Comparison of ENCODE assay signal across 1 cellular context in genomic region chr7:149625339-149625946, GRCh38.
TF ChIP-seq lines count a peak whose summit lies in the region.

No MANE protein-coding gene starts in this region.

TF ChIP-seq in K562, 482 proteins besides CTCF, POLR2A, EP300 and RAD21 (continued from another document and continues in another):
- TF ChIP-seq, protein P1, sequence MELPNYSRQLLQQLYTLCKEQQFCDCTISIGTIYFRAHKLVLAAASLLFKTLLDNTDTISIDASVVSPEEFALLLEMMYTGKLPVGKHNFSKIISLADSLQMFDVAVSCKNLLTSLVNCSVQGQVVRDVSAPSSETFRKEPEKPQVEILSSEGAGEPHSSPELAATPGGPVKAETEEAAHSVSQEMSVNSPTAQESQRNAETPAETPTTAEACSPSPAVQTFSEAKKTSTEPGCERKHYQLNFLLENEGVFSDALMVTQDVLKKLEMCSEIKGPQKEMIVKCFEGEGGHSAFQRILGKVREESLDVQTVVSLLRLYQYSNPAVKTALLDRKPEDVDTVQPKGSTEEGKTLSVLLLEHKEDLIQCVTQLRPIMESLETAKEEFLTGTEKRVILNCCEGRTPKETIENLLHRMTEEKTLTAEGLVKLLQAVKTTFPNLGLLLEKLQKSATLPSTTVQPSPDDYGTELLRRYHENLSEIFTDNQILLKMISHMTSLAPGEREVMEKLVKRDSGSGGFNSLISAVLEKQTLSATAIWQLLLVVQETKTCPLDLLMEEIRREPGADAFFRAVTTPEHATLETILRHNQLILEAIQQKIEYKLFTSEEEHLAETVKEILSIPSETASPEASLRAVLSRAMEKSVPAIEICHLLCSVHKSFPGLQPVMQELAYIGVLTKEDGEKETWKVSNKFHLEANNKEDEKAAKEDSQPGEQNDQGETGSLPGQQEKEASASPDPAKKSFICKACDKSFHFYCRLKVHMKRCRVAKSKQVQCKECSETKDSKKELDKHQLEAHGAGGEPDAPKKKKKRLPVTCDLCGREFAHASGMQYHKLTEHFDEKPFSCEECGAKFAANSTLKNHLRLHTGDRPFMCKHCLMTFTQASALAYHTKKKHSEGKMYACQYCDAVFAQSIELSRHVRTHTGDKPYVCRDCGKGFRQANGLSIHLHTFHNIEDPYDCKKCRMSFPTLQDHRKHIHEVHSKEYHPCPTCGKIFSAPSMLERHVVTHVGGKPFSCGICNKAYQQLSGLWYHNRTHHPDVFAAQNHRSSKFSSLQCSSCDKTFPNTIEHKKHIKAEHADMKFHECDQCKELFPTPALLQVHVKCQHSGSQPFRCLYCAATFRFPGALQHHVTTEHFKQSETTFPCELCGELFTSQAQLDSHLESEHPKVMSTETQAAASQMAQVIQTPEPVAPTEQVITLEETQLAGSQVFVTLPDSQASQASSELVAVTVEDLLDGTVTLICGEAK (IDR thresholded peaks at IDR 0.05), result 0 out of 2 replicates have a peak, but pooled peaks have one; percentile 42
- TF ChIP-seq, protein P1 (CRISPR knock-in tag; IDR thresholded peaks at IDR 0.05), result no peak
- TF ChIP-seq STAT6 (CRISPR knock-in tag; IDR thresholded peaks at IDR 0.05), result peak; percentile 51; the same call in 1 of the 2 replicates
- TF ChIP-seq, protein P2, sequence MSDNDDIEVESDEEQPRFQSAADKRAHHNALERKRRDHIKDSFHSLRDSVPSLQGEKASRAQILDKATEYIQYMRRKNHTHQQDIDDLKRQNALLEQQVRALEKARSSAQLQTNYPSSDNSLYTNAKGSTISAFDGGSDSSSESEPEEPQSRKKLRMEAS (CRISPR knock-in tag; IDR thresholded peaks at IDR 0.05), result peak; percentile 69; the same call in 1 of the 2 replicates
- TF ChIP-seq ZNF586 (CRISPR knock-in tag; conservative IDR thresholded peaks at IDR 0.05), result no peak
- TF ChIP-seq IRF1 (CRISPR knock-in tag; IDR thresholded peaks at IDR 0.05; ENCODE audit: borderline replicate concordance), result no peak
- TF ChIP-seq ARNT (IDR thresholded peaks at IDR 0.05), result 0 out of 4 replicates have a peak, but pooled peaks of 1 of the 2 experiments have one; percentile 70
- TF ChIP-seq MTF1 (CRISPR knock-in tag; IDR thresholded peaks at IDR 0.05; ENCODE audit: borderline replicate concordance), result no peak
- peak; percentile 70; the same call in 1 of the 2 replicates for TF ChIP-seq ZNF584 (CRISPR knock-in tag; IDR thresholded peaks at IDR 0.05; ENCODE audit: low read depth)
- TF ChIP-seq ZKSCAN8 (CRISPR knock-in tag; IDR thresholded peaks at IDR 0.05), result no peak; the same call in 1 of the 2 replicates
- no peak for TF ChIP-seq PML (IDR thresholded peaks at IDR 0.05; ENCODE audit: low read length)
- TF ChIP-seq, protein P3, sequence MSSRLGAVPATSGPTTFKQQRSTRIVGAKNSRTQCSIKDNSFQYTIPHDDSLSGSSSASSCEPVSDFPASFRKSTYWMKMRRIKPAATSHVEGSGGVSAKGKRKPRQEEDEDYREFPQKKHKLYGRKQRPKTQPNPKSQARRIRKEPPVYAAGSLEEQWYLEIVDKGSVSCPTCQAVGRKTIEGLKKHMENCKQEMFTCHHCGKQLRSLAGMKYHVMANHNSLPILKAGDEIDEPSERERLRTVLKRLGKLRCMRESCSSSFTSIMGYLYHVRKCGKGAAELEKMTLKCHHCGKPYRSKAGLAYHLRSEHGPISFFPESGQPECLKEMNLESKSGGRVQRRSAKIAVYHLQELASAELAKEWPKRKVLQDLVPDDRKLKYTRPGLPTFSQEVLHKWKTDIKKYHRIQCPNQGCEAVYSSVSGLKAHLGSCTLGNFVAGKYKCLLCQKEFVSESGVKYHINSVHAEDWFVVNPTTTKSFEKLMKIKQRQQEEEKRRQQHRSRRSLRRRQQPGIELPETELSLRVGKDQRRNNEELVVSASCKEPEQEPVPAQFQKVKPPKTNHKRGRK (tag; IDR thresholded peaks at IDR 0.05), result 0 out of 2 replicates have a peak, but pooled peaks have one; percentile 28
- TF ChIP-seq ZNF644 (tag; IDR thresholded peaks at IDR 0.05; ENCODE audit: low read depth), result no peak
- TF ChIP-seq RB1 (IDR thresholded peaks at IDR 0.05; ENCODE audit: low read depth), result peak; percentile 66; the same call in 1 of the 2 replicates
- TF ChIP-seq KAT7 (CRISPR knock-in tag; IDR thresholded peaks at IDR 0.05; ENCODE audit: borderline replicate concordance), result peak; percentile 7; the same call in 1 of the 2 replicates
- TF ChIP-seq YY1 (IDR thresholded peaks at IDR 0.05; ENCODE audit: borderline replicate concordance in 1 of 3, control insufficient read depth in 1 of 3, extremely low read depth in 1 of 3, insufficient read depth in 3 of 3, insufficient read length in 1 of 3, insufficient replicate concordance in 2 of 3, low read depth in 1 of 3, low read length in 2 of 3), result peak in 1 of 3 experiments; percentile 62
- TF ChIP-seq TEAD4 (IDR thresholded peaks at IDR 0.05; ENCODE audit: low read length), result 0 out of 2 replicates have a peak, but pooled peaks have one; percentile 43
- TF ChIP-seq TEAD4 (CRISPR knock-in tag; IDR thresholded peaks at IDR 0.05; ENCODE audit: borderline replicate concordance), result no peak
- TF ChIP-seq FIP1L1 (IDR thresholded peaks at IDR 0.05; ENCODE audit: low read depth, low read length, poor library complexity, severe bottlenecking), result no peak
- TF ChIP-seq, protein P4, sequence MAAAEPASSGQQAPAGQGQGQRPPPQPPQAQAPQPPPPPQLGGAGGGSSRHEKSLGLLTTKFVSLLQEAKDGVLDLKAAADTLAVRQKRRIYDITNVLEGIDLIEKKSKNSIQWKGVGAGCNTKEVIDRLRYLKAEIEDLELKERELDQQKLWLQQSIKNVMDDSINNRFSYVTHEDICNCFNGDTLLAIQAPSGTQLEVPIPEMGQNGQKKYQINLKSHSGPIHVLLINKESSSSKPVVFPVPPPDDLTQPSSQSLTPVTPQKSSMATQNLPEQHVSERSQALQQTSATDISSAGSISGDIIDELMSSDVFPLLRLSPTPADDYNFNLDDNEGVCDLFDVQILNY (CRISPR knock-in tag; IDR thresholded peaks at IDR 0.05), result 0 out of 2 replicates have a peak, but pooled peaks have one; percentile 24
- no peak for TF ChIP-seq NONO (IDR thresholded peaks at IDR 0.05; ENCODE audit: low read depth in 2 of 2, low read length in 1 of 2)
- no peak for TF ChIP-seq CHCHD3 (CRISPR knock-in tag; IDR thresholded peaks at IDR 0.05)
- peak; percentile 51; the same call in 1 of the 2 replicates for TF ChIP-seq HOXB6 (CRISPR knock-in tag; IDR thresholded peaks at IDR 0.05; ENCODE audit: borderline replicate concordance)
- no peak for TF ChIP-seq ARHGAP35 (IDR thresholded peaks at IDR 0.05; ENCODE audit: partially characterized antibody)
- TF ChIP-seq ATF7 (IDR thresholded peaks at IDR 0.05), result peak; percentile 84
